ENCODE assay signal across 8 cellular contexts in the genomic region with DNA sequence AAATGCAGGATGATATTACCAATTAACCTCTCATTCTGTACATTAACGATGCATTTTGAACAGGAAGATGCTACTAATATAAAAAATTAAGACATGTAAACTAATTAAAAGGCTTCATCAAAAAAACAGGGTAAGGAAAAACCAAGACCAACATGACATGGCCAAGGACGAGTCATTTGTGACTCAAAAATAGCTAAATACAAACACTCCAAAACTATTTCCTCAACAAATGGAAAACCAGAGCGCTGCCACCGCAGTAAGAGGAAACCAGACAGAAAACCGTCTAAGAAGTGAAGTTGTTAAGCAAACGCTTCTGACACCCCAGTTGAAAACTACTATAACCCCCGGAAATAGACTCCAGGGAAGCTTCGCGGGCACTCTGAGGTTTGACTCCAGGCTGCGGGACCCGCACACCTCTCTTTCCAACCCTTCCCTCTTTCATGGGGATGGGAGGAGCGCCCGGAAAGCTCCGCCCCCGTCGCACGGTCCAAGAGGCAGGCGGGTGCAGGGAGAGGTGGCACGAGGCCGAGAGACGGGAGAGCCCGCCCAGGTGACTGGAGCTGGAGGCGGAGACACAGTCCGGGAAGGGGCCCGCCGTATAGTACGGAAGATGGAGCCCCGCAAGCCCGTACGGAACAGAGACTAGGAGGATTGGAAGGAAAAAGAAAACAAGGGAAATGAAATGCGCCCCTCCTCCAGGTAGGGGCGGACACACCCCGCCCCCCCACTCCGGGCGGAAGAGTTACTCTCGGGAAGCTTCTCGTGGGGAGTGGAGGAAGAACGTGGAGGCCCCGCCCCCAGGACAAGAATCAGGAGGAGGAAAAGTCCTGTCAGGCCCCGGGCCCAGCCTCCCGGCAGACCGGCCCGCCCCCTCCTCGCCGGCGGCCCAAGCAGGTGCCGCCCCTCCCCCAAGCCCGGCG. TPM values are rescaled to one million over a fixed set of nuclear protein-coding genes. Genes with fewer than 3 reads are reported as not detected.
A peak's percentile ranks its signal among the peaks of the same experiment; 100 is the strongest.
DNase-seq lines count a peak whose midpoint lies in the region; ATAC-seq and TF ChIP-seq lines count a peak whose summit lies in the region.

No MANE protein-coding gene starts in this region.

- POLR2A ChIA-PET in activated CD4-positive, alpha-beta T cell treated with anti-CD3 and anti-CD28 coated beads for 36 hours (lab: Charles Lee), result interaction anchor here (0.6 to 2.5 kb wide), 17 partner anchors 16 to 910 kb away, joined by 3 to 15 read pairs (median 5); partner anchors contain the start of genes MANF, POC1A and RAD54L2

- peak overlapping the region; percentile 81 for H3K4me3 ChIP-seq in AG10803 (ENCODE audit: low read length)

- H3K9me3 Mint-ChIP-seq in activated CD4-positive, alpha-beta T cell treated with anti-CD3 and anti-CD28 coated beads for 36 hours (ENCODE audit: low read depth), result no peaks in the 10 kb centered on the region

- peak overlapping the region; percentile 88 for H3K4me3 Mint-ChIP-seq in activated CD4-positive, alpha-beta T cell treated with anti-CD3 and anti-CD28 coated beads for 36 hours

- peak; percentile 89 for DNase-seq in AG10803 (ENCODE audit: low read depth)
- DNase-seq in NCI-H446 treated with DMSO at 0.1 percent for 48 hours (lab: John Stamatoyannopoulos, UW), result peak; percentile 78
- peak; percentile 94 for DNase-seq in activated CD4-positive, alpha-beta T cell treated with anti-CD3 and anti-CD28 coated beads for 36 hours
- DNase-seq in kidney glomerular epithelial cell (lab: John Stamatoyannopoulos, UW), result peak; percentile 97
- DNase-seq in stimulated activated CD4-positive, alpha-beta T cell treated with anti-CD3 and anti-CD28 coated beads, Interleukin-15, amount 100 ng/mL, for 48 hours (ENCODE audit: low read depth in 2 of 2), result peak; percentile 86 to 87

- peak overlapping the region; percentile 87 for H3K27ac ChIP-seq in cingulate gyrus (ENCODE audit: low read depth, low read length)

- TF ChIP-seq CTCF in AG10803 (conservative IDR thresholded peaks at IDR 0.05; ENCODE audit: low read length), result no peak

- intact Hi-C loops in activated CD4-positive, alpha-beta T cell treated with anti-CD3 and anti-CD28 coated beads for 36 hours (cut with DNase I, micrococcal nuclease), result loop anchor here (1.0 to 5.0 kb wide), 10 partner anchors 108 to 1200 kb away; partner anchors contain the start of genes RBM15B (in 2 of the 2), HEMK1 (in 1 of the 2), HYAL3 (in 1 of the 2) and MANF (in 1 of the 2)

- peaks cover 3% of the 10 kb centered on the region for H3K36me3 Mint-ChIP-seq in activated CD4-positive, alpha-beta T cell treated with anti-CD3 and anti-CD28 coated beads for 36 hours (ENCODE audit: low read depth)

- H3K27me3 Mint-ChIP-seq in activated CD4-positive, alpha-beta T cell treated with anti-CD3 and anti-CD28 coated beads for 36 hours, result no peaks in the 10 kb centered on the region

- H3K27ac Mint-ChIP-seq in activated CD4-positive, alpha-beta T cell treated with anti-CD3 and anti-CD28 coated beads for 36 hours, result peak overlapping the region; percentile 97

- ATAC-seq in GM19035 (IDR thresholded peaks at IDR 0.05; ENCODE audit: unreplicated experiment) (peak; percentile 54), HG03378 (IDR thresholded peaks at IDR 0.05; ENCODE audit: unreplicated experiment) (peak; percentile 52)
- ATAC-seq in activated CD4-positive, alpha-beta T cell treated with anti-CD3 and anti-CD28 coated beads for 36 hours, result peak; percentile 75

- CTCF ChIA-PET in activated CD4-positive, alpha-beta T cell treated with anti-CD3 and anti-CD28 coated beads for 36 hours (lab: Charles Lee), result interaction anchor here (0.6 to 8.2 kb wide), 17 partner anchors 10 to 475 kb away, joined by 3 to 143 read pairs (median 4); partner anchors contain the start of genes ABHD14B, RAD54L2, RBM15B and TEX264

- peaks cover 16% of the 10 kb centered on the region for H3K4me1 Mint-ChIP-seq in activated CD4-positive, alpha-beta T cell treated with anti-CD3 and anti-CD28 coated beads for 36 hours

RNA-seq across cellular contexts. Expression of gene DCAF1, which starts 0.7 kb away (rescaled TPM):
- total RNA-seq in activated CD4-positive, alpha-beta T cell treated with anti-CD3 and anti-CD28 coated beads for 36 hours, result 10 to 100 TPM; 40.6 to 41.6 TPM

RNA-seq across cellular contexts. Expression of gene RAD54L2, which starts 39.4 kb away (rescaled TPM):
- 10 to 100 TPM; 24.9 to 27.4 TPM for total RNA-seq in activated CD4-positive, alpha-beta T cell treated with anti-CD3 and anti-CD28 coated beads for 36 hours

Comparison
In these comparisons a context has a peak if more than half of its experiments do, and no peak if none do; other contexts are left out.
1. Peak in every context shown above with its lines: DNase-seq, ATAC-seq, H3K4me3 ChIP-seq and H3K27ac ChIP-seq.